11 cellular contexts compared by ENCODE assay signal in genomic region chr4:22483551-22483981, GRCh38. TPM values are rescaled to one million over a fixed set of nuclear protein-coding genes. Genes with fewer than 3 reads are reported as not detected.
DNase-seq lines count a peak whose midpoint lies in the region; ATAC-seq and TF ChIP-seq lines count a peak whose summit lies in the region.
"Had no signal": no experiment of that assay in that cellular context is flagged by ENCODE, and none has a peak within 500 bp of the region (broad histone marks: within the 10 kb centered on the region; RNA-seq: fewer than 3 reads in every experiment).

No MANE protein-coding gene starts in this region.

- dilution Hi-C loops in IMR-90 (cut with HindIII; ENCODE audit: low sequenced_read_pairs, unreplicated experiment) = no loop called here

- CTCF ChIA-PET in IMR-90 (lab: Yijun Ruan, JAX) = interaction anchor here (1.4 to 1.9 kb wide), 2 partner anchors 9 to 13 kb away, joined by 3 to 7 read pairs; no protein-coding TSS in a partner anchor

- no peak overlapping the region for H2AK9ac ChIP-seq in IMR-90 (replicated peaks; ENCODE audit: low read depth, low read length, poor library complexity)

- H3K27me3 ChIP-seq in IMR-90 (ENCODE audit: control insufficient read depth, insufficient read depth, low read length) = no peaks in the 10 kb centered on the region
- no peaks in the 10 kb centered on the region for H3K27me3 ChIP-seq in adipocyte (replicated peaks; ENCODE audit: control insufficient read depth, insufficient read depth, low read length)
- no peaks in the 10 kb centered on the region for H3K27me3 ChIP-seq in esophagus squamous epithelium

- H3K23ac ChIP-seq in IMR-90 (ENCODE audit: low read depth, low read length) = no peak overlapping the region

- H3K4ac ChIP-seq in IMR-90 (ENCODE audit: low read depth, low read length) = no peak overlapping the region

- no peak overlapping the region for H2BK120ac ChIP-seq in IMR-90 (ENCODE audit: low read depth, low read length)

- no peak overlapping the region for H2BK15ac ChIP-seq in IMR-90 (ENCODE audit: low read depth, low read length)

- POLR2A ChIA-PET in IMR-90 (lab: Charles Lee; ENCODE audit: unreplicated experiment) = no interaction called here

- H4K5ac ChIP-seq in IMR-90 (ENCODE audit: low read depth, low read length) = no peak overlapping the region

- H3K14ac ChIP-seq in IMR-90 (replicated peaks; ENCODE audit: low read depth, low read length) = no peak overlapping the region

- no CpG with 5 or more reads among the region's 1 CpG for WGBS in IMR-90 (ENCODE audit: extremely low coverage in 2 of 2, insufficient read length in 1 of 2), 2 experiments
- WGBS in esophagus squamous epithelium, 2 donors = 17% methylated on average over 1 of the region's 1 CpG

- H3K4me1 ChIP-seq in IMR-90 (ENCODE audit: control insufficient read depth, insufficient read depth, low read length) = peaks cover 14% of the 10 kb centered on the region
- peaks cover 20% of the 10 kb centered on the region for H3K4me1 ChIP-seq in adipocyte (ENCODE audit: control insufficient read depth, insufficient read depth, low read length)
- H3K4me1 ChIP-seq in esophagus squamous epithelium = peaks cover 0 to 31% (median 18%) of the 10 kb centered on the region in 3 donors

- H3K9ac ChIP-seq in IMR-90 (ENCODE audit: low read depth, low read length) (no peak overlapping the region), adipocyte (ENCODE audit: low read length) (no peak overlapping the region)

- no peak overlapping the region for H3K27ac ChIP-seq in IMR-90 (ENCODE audit: insufficient read depth, low read length)
- H3K27ac ChIP-seq in esophagus squamous epithelium = no peak overlapping the region

- ATAC-seq in IMR-90 (ENCODE audit: low read depth) (peak; percentile 54), left colon (peak; percentile 41), HG03571 (IDR thresholded peaks at IDR 0.05; ENCODE audit: unreplicated experiment) (no peak), GM18498 (IDR thresholded peaks at IDR 0.05; ENCODE audit: unreplicated experiment) (no peak)

- peaks cover 24 to 48% of the 10 kb centered on the region in 2 experiments; a peak in 3 of 4 replicates for H3K79me1 ChIP-seq in IMR-90 (ENCODE audit: low read depth in 1 of 2, low read length in 2 of 2)

- no peak for TF ChIP-seq RAD21 in IMR-90 (IDR thresholded peaks at IDR 0.05; ENCODE audit: low read length)

- no peak overlapping the region for H2BK5ac ChIP-seq in IMR-90 (ENCODE audit: low read depth, low read length, poor library complexity, severe bottlenecking)

- H3K4me2 ChIP-seq in IMR-90 (ENCODE audit: low read depth, low read length) = peak overlapping the region; percentile 14; the same call in 1 of the 2 replicates

- no peak overlapping the region for H3K56ac ChIP-seq in IMR-90 (ENCODE audit: extremely low read depth, insufficient read depth, low read length)

- no peak overlapping the region for H4K91ac ChIP-seq in IMR-90 (ENCODE audit: insufficient read depth, low read depth, low read length)

- peaks cover 7% of the 10 kb centered on the region; the same call in 1 of the 2 replicates for H3K9me1 ChIP-seq in IMR-90 (ENCODE audit: insufficient read depth, low read length)

- no peak overlapping the region for H2BK20ac ChIP-seq in IMR-90 (ENCODE audit: low read depth, low read length)

- no peak overlapping the region for H2AFZ ChIP-seq in IMR-90 (replicated peaks; ENCODE audit: low read length, poor library complexity)

- H2AK5ac ChIP-seq in IMR-90 (ENCODE audit: low read depth, low read length) = no peak overlapping the region

- intact Hi-C loops in IMR-90 (cut with micrococcal nuclease) (loop anchor here (2.0 kb wide), 1 partner anchor 31 kb away; no protein-coding TSS in a partner anchor), left colon (cut with DNase I, micrococcal nuclease) (no loop called here), esophagus squamous epithelium (cut with DNase I) (no loop called here)

- TF ChIP-seq CTCF in IMR-90 (conservative IDR thresholded peaks at IDR 0.05; ENCODE audit: low read depth, low read length) (no peak), esophagus squamous epithelium (IDR thresholded peaks at IDR 0.05) (no peak)

- BruUV-seq in IMR-90 (replicated peaks; lab: Mats Ljungman, UMichigan) = no TSS peak

- H3K4me3 ChIP-seq in IMR-90 (ENCODE audit: insufficient read depth, low read depth, low read length) = no peak overlapping the region
- H3K4me3 ChIP-seq in adipocyte (ENCODE audit: low read length) = peak overlapping the region; percentile 28
- no peak overlapping the region for H3K4me3 ChIP-seq in esophagus squamous epithelium

- H4K8ac ChIP-seq in IMR-90 (ENCODE audit: low read depth in 2 of 2, low read length in 2 of 2) = no peak overlapping the region

- H3K9me3 ChIP-seq in IMR-90 (ENCODE audit: control insufficient read depth, insufficient read depth, low read length) (no peaks in the 10 kb centered on the region), adipocyte (ENCODE audit: control insufficient read depth, low read length) (no peaks in the 10 kb centered on the region), esophagus squamous epithelium (no peaks in the 10 kb centered on the region)

- DNase-seq in ELR (ENCODE audit: low read depth) (peak; percentile 86), IMR-90 (peak; percentile 90), adipocyte (ENCODE audit: low read depth) (peak; percentile 65), left colon (no peak), COR-L47 (lab: John Stamatoyannopoulos, UW) (no peak), esophagus squamous epithelium (lab: John Stamatoyannopoulos, UW) (no peak)
- DNase-seq: activated effector memory CD4-positive, alpha-beta T cell treated with Interleukin-2 at 50 U/mL for 16 hours; effector memory CD4-positive, alpha-beta T cell; NCI-H345 had no signal

- TF ChIP-seq POLR2A in IMR-90 (IDR thresholded peaks at IDR 0.05; ENCODE audit: low read depth, low read length) (no peak), esophagus squamous epithelium (IDR thresholded peaks at IDR 0.05) (no peak)

- no peaks in the 10 kb centered on the region for H3K36me3 ChIP-seq in IMR-90 (ENCODE audit: control insufficient read depth, insufficient read depth, low read length)
- H3K36me3 ChIP-seq in adipocyte (ENCODE audit: control insufficient read depth, insufficient read depth, low read length, severe bottlenecking) = no peaks in the 10 kb centered on the region
- no peaks in the 10 kb centered on the region for H3K36me3 ChIP-seq in esophagus squamous epithelium

- no peak overlapping the region for H3K18ac ChIP-seq in IMR-90 (ENCODE audit: low read depth, low read length)

- peaks cover 35% of the 10 kb centered on the region for H4K20me1 ChIP-seq in IMR-90 (ENCODE audit: insufficient read depth, low read length)

- in situ Hi-C loops in IMR-90 (cut with MboI; ENCODE audit: low sequenced_read_pairs) = no loop called here

TF ChIP-seq in IMR-90, 13 proteins besides CTCF, POLR2A, EP300 and RAD21:
- 0 out of 2 replicates have a peak, but pooled peaks have one; percentile 21 for TF ChIP-seq FOS (IDR thresholded peaks at IDR 0.05; ENCODE audit: low read depth, low read length)
- no peak for TF ChIP-seq SMC3 (IDR thresholded peaks at IDR 0.05; ENCODE audit: low read depth, low read length)
- TF ChIP-seq BHLHE40 (IDR thresholded peaks at IDR 0.05; ENCODE audit: low read depth, low read length) = no peak
- no peak for TF ChIP-seq USF2 (IDR thresholded peaks at IDR 0.05; ENCODE audit: low read depth, low read length)
- TF ChIP-seq MXI1 (IDR thresholded peaks at IDR 0.05; ENCODE audit: borderline replicate concordance, low read depth, low read length) = no peak
- peak; percentile 94 for TF ChIP-seq CEBPB (IDR thresholded peaks at IDR 0.05; ENCODE audit: low read depth, low read length)
- TF ChIP-seq CHD1 (IDR thresholded peaks at IDR 0.05; ENCODE audit: low read depth, low read length) = no peak
- no peak for TF ChIP-seq ELK1 (IDR thresholded peaks at IDR 0.05; ENCODE audit: borderline replicate concordance, low read depth, low read length)
- no peak for TF ChIP-seq MAZ (IDR thresholded peaks at IDR 0.05; ENCODE audit: borderline replicate concordance, low read depth, low read length)
- TF ChIP-seq RFX5 (IDR thresholded peaks at IDR 0.05; ENCODE audit: low read depth, low read length) = no peak
- peak; percentile 34 for TF ChIP-seq RCOR1 (IDR thresholded peaks at IDR 0.05; ENCODE audit: insufficient replicate concordance, low read length)
- TF ChIP-seq NFE2L2 (IDR thresholded peaks at IDR 0.05; ENCODE audit: low read depth, low read length) = peak; percentile 61; the same call in 1 of the 2 replicates
- peak; percentile 73; the same call in 1 of the 2 replicates for TF ChIP-seq MAFK (IDR thresholded peaks at IDR 0.05; ENCODE audit: low read depth, low read length)

RNA-seq across cellular contexts. Expression of gene ADGRA3, which starts 32.3 kb away (rescaled TPM):
- total RNA-seq in IMR-90 (2012; rRNA removed) (28.0 and 30.3 TPM in 2 replicates), left colon (10 to 100 TPM; 60.6 to 68.9 TPM), esophagus squamous epithelium (10 to 100 TPM in 2 of 4 donors, 1 to 10 TPM in 2; 5.4 to 20.4 (median 12.9) TPM)
- polyA plus RNA-seq in IMR-90 (2012; rRNA removed) = 17.1 and 20.1 TPM in 2 replicates
- 5.5 and 14.0 TPM in 2 replicates for polyA plus RNA-seq in IMR-90 (2012; cell fraction: cytosol; rRNA removed)
- polyA plus RNA-seq in IMR-90 (2012; cell fraction: nucleus; rRNA removed; ENCODE audit: low replicate concordance) = 8.6 and 50.7 TPM in 2 replicates

Comparison
In these comparisons a context has a peak if more than half of its experiments do, and no peak if none do; other contexts are left out.
1. DNase-seq: peak in ELR (single experiment), IMR-90 (single experiment) and adipocyte (single experiment); none in left colon (0 of 2), COR-L47 (single experiment) and esophagus squamous epithelium (single experiment).
2. ATAC-seq: peak in IMR-90 (single experiment) and left colon (single experiment); none in HG03571 (single experiment) and GM18498 (single experiment).